In genomic region chr3:115845986-115846385, GRCh38 we compare ENCODE assay signal across 16 cellular contexts.
A peak's percentile ranks its signal among the peaks of the same experiment; 100 is the strongest.
DNase-seq lines count a peak whose midpoint lies in the region.
"Had no signal": no experiment of that assay in that cellular context is flagged by ENCODE, and none has a peak within 500 bp of the region (broad histone marks: within the 10 kb centered on the region; RNA-seq: fewer than 3 reads in every experiment).

No MANE protein-coding gene starts in this region.

- DNase-seq in COLO829 (ENCODE audit: low spot score) = peak; percentile 34
- peak; percentile 57 for DNase-seq in SK-MEL-5 (ENCODE audit: low read depth, low spot score)
- DNase-seq in foreskin melanocyte = peak; percentile 59
- DNase-seq in NCI-H1092 (lab: John Stamatoyannopoulos, UW) = no peak
- DNase-seq in NCI-H526 treated with DMSO at 0.1 percent for 48 hours (lab: John Stamatoyannopoulos, UW) = no peak
- DNase-seq: AML-193; CD4-positive, alpha-beta T cell; CD8-positive, alpha-beta T cell; COR-L47; DMS 273 treated with DMSO at 0.1 percent for 48 hours; DMS153; DMS53; DMS79; DND-41; EL; GDM1 had no signal

- in situ Hi-C loops in SK-MEL-5 (cut with HindIII; ENCODE audit: low pct_unique_long_range_greater_than_20kb, low sequenced_read_pairs) = no loop called here

Comparison
In these comparisons a context has a peak if more than half of its experiments do, and no peak if none do; other contexts are left out.
1. DNase-seq: peak in COLO829 (single experiment), SK-MEL-5 (single experiment) and foreskin melanocyte (single experiment); none in NCI-H1092 (single experiment) and NCI-H526 treated with DMSO at 0.1 percent for 48 hours (single experiment).